11 cellular contexts compared by ENCODE assay signal in genomic region chr14:100617715-100618693, GRCh38. TPM values are rescaled to one million over a fixed set of nuclear protein-coding genes. Genes with fewer than 3 reads are reported as not detected.
DNase-seq lines count a peak whose midpoint lies in the region; ATAC-seq and TF ChIP-seq lines count a peak whose summit lies in the region.
"Had no signal": no experiment of that assay in that cellular context is flagged by ENCODE, and none has a peak within 500 bp of the region (broad histone marks: within the 10 kb centered on the region; RNA-seq: fewer than 3 reads in every experiment).

No MANE protein-coding gene starts in this region.

- no peak overlapping the region for H3K9ac ChIP-seq in fibroblast of lung (ENCODE audit: insufficient read depth, low read length)

- no peaks in the 10 kb centered on the region for H4K20me1 ChIP-seq in fibroblast of lung (ENCODE audit: control insufficient read depth, extremely low read depth, insufficient read depth, low read length)
- H4K20me1 ChIP-seq in PC-9 (ENCODE audit: insufficient read depth) = no peaks in the 10 kb centered on the region

- H3K9me2 ChIP-seq in PC-9 (ENCODE audit: insufficient read depth) = no peaks in the 10 kb centered on the region

- TF ChIP-seq POLR2A in Peyer's patch (IDR thresholded peaks at IDR 0.05) = no peak

- H3K27ac ChIP-seq in CD8-positive, alpha-beta memory T cell (ENCODE audit: low read depth, low read length) = no peak overlapping the region
- H3K27ac ChIP-seq in Peyer's patch (no peak overlapping the region), fibroblast of lung (ENCODE audit: insufficient read depth, low read length) (no peak overlapping the region), PC-9 (no peak overlapping the region)
- H3K27ac ChIP-seq: cardiac muscle cell had no signal

- CTCF ChIA-PET in CD8-positive, alpha-beta memory T cell (lab: Charles Lee) = interaction anchor here (2.9 kb wide), 1 partner anchor 28 kb away, joined by 14 read pairs; no protein-coding TSS in a partner anchor
- CTCF ChIA-PET in PC-9 (lab: Charles Lee) = no interaction called here

- no peak for DNase-seq in CD8-positive, alpha-beta memory T cell
- DNase-seq in Peyer's patch (peak in 2 of 3 donors; percentile 41 to 47), fibroblast of lung (ENCODE audit: low read depth in 2 of 2) (peak; percentile 15 to 29), occipital lobe (lab: John Stamatoyannopoulos, UW) (peak; percentile 36), PC-9 (no peak)
- DNase-seq: NCI-H2107; stimulated activated CD4-positive, alpha-beta T cell treated with anti-CD3 and anti-CD28 coated beads, Interleukin-1b, Interleukin-23, amount 100 ng/mL, for 48 hours had no signal

- no peaks in the 10 kb centered on the region for H3K36me3 Mint-ChIP-seq in CD8-positive, alpha-beta memory T cell

- H2AFZ ChIP-seq in fibroblast of lung (ENCODE audit: low read length) (no peak overlapping the region), PC-9 (no peak overlapping the region)

- H3K27me3 Mint-ChIP-seq in CD8-positive, alpha-beta memory T cell = peaks cover 6 to 8% of the 10 kb centered on the region in 2 donors

- H3K27ac Mint-ChIP-seq in CD8-positive, alpha-beta memory T cell = peak overlapping the region in 5 of 8 donors; percentile 42 to 88 (median 65)

- H3F3A ChIP-seq in PC-9 (ENCODE audit: insufficient read depth, low read depth) = no peaks in the 10 kb centered on the region

- POLR2A ChIA-PET in CD8-positive, alpha-beta memory T cell (lab: Charles Lee) = no interaction called here
- POLR2A ChIA-PET in PC-9 (lab: Charles Lee; ENCODE audit: unreplicated experiment) = interaction anchor here (0.6 kb wide), 1 partner anchor 10 kb away, joined by 11 read pairs; no protein-coding TSS in a partner anchor

- H3K4me2 ChIP-seq in fibroblast of lung (ENCODE audit: extremely low read depth, insufficient read depth, low read length) (no peak overlapping the region), PC-9 (no peak overlapping the region)

- no peak overlapping the region for H3K4me3 ChIP-seq in CD8-positive, alpha-beta memory T cell (ENCODE audit: low read length)
- no peak overlapping the region for H3K4me3 ChIP-seq in Peyer's patch
- no peak overlapping the region for H3K4me3 ChIP-seq in fibroblast of lung (replicated peaks in 1 of 4; ENCODE audit: control extremely low read depth in 1 of 4, insufficient read depth in 1 of 4, low read depth in 3 of 4, low read length in 4 of 4)
- H3K4me3 ChIP-seq in PC-9 = no peak overlapping the region
- H3K4me3 ChIP-seq: cardiac muscle cell had no signal

- no peak for TF ChIP-seq CTCF in Peyer's patch (IDR thresholded peaks at IDR 0.05)
- TF ChIP-seq CTCF in fibroblast of lung (conservative IDR thresholded peaks at IDR 0.05 in 1 of 2, IDR thresholded peaks at IDR 0.05 in 1 of 2; ENCODE audit: low read depth in 1 of 2, low read length in 2 of 2) = no peak
- no peak for TF ChIP-seq CTCF in PC-9 (conservative IDR thresholded peaks at IDR 0.05)

- intact Hi-C loops in PC-9 (cut with micrococcal nuclease; ENCODE audit: unreplicated experiment) = no loop called here

- H3K9me3 ChIP-seq in CD8-positive, alpha-beta memory T cell (ENCODE audit: low read length) = no peaks in the 10 kb centered on the region
- H3K9me3 ChIP-seq in Peyer's patch (no peaks in the 10 kb centered on the region), fibroblast of lung (ENCODE audit: control insufficient read depth, insufficient read depth, low read depth, low read length) (no peaks in the 10 kb centered on the region), PC-9 (ENCODE audit: insufficient read depth, low read depth) (no peaks in the 10 kb centered on the region)

- no peaks in the 10 kb centered on the region for H3K36me3 ChIP-seq in CD8-positive, alpha-beta memory T cell (ENCODE audit: insufficient read depth, low read length)
- H3K36me3 ChIP-seq in Peyer's patch = no peaks in the 10 kb centered on the region
- no peaks in the 10 kb centered on the region for H3K36me3 ChIP-seq in fibroblast of lung (ENCODE audit: control insufficient read depth, insufficient read depth, low read length)
- no peaks in the 10 kb centered on the region for H3K36me3 ChIP-seq in PC-9 (ENCODE audit: low read depth)
- H3K36me3 ChIP-seq: cardiac muscle cell had no signal

- ATAC-seq in GM21619 (IDR thresholded peaks at IDR 0.05; ENCODE audit: unreplicated experiment) (no peak), HG02642 (IDR thresholded peaks at IDR 0.05; ENCODE audit: poor library complexity, unreplicated experiment) (no peak), HG03039 (IDR thresholded peaks at IDR 0.05; ENCODE audit: unreplicated experiment) (no peak)

- H3K79me2 ChIP-seq in fibroblast of lung (ENCODE audit: control insufficient read depth, insufficient read depth, low read length) = no peaks in the 10 kb centered on the region
- no peaks in the 10 kb centered on the region for H3K79me2 ChIP-seq in PC-9 (ENCODE audit: low read depth)

- no TSS peak for BruUV-seq in PC-9 (replicated peaks; lab: Mats Ljungman, UMichigan)

- peaks cover 20 to 25% (median 23%) of the 10 kb centered on the region in 3 donors for H3K4me1 Mint-ChIP-seq in CD8-positive, alpha-beta memory T cell

- H3K9me3 Mint-ChIP-seq in CD8-positive, alpha-beta memory T cell = no peaks in the 10 kb centered on the region

- H3K27me3 ChIP-seq in CD8-positive, alpha-beta memory T cell (ENCODE audit: insufficient read depth, low read length, poor library complexity, severe bottlenecking) = no peaks in the 10 kb centered on the region
- H3K27me3 ChIP-seq in Peyer's patch = no peaks in the 10 kb centered on the region
- H3K27me3 ChIP-seq in fibroblast of lung (ENCODE audit: control insufficient read depth, insufficient read depth, low read length) = peaks cover 2% of the 10 kb centered on the region
- peaks cover 53% of the 10 kb centered on the region for H3K27me3 ChIP-seq in PC-9 (ENCODE audit: insufficient read depth, low read depth)
- H3K27me3 ChIP-seq: cardiac muscle cell had no signal

- peaks cover 18% of the 10 kb centered on the region for H3K4me1 ChIP-seq in CD8-positive, alpha-beta memory T cell (ENCODE audit: insufficient read depth, low read length)
- H3K4me1 ChIP-seq in Peyer's patch = peaks cover 0 to 20% (median 0%) of the 10 kb centered on the region in 4 donors
- H3K4me1 ChIP-seq in fibroblast of lung (ENCODE audit: control insufficient read depth, extremely low read depth, insufficient read depth, low read length) = no peaks in the 10 kb centered on the region
- no peaks in the 10 kb centered on the region for H3K4me1 ChIP-seq in PC-9 (replicated peaks; ENCODE audit: insufficient read depth)

- peak overlapping the region in 1 of 7 donors; percentile 78 for H3K4me3 Mint-ChIP-seq in CD8-positive, alpha-beta memory T cell

RNA-seq across cellular contexts. Expression of gene BEGAIN, which starts 30.8 kb away (rescaled TPM):
- 1 to 10 TPM; 2.4 TPM for total RNA-seq in CD8-positive, alpha-beta memory T cell
- 0.26 TPM for polyA plus RNA-seq in CD8-positive, alpha-beta memory T cell
- total RNA-seq in Peyer's patch (10 to 100 TPM in 1 of 4 donors, 1 to 10 TPM in 2, not detected in 1; 1.6 to 31.8 (median 6.6) TPM), fibroblast of lung (under 0.01 TPM in 2 replicates), occipital lobe (8.1 TPM), PC-9 (2021) (not detected in 2 replicates)
- 0.17 and 0.53 TPM in 2 replicates for polyA plus RNA-seq in fibroblast of lung
- polyA plus RNA-seq in fibroblast of lung (2012) = 0.03 and 0.50 TPM in 2 replicates
- not detected in 2 replicates for polyA minus RNA-seq in fibroblast of lung (ENCODE audit: low replicate concordance)
- total RNA-seq: cardiac muscle cell had no signal
- polyA plus RNA-seq: cardiac muscle cell had no signal

Comparison
In these comparisons a context has a peak if more than half of its experiments do, and no peak if none do; other contexts are left out.
1. DNase-seq: peak in Peyer's patch (2 of 3), fibroblast of lung (2 of 2) and occipital lobe (single experiment); none in CD8-positive, alpha-beta memory T cell (0 of 5) and PC-9 (0 of 2).